ENCODE assay signal across 22 cellular contexts in genomic region chr12:46915861-46916260, GRCh38.
DNase-seq lines count a peak whose midpoint lies in the region; ATAC-seq and TF ChIP-seq lines count a peak whose summit lies in the region.
"Had no signal": no experiment of that assay in that cellular context is flagged by ENCODE, and none has a peak within 500 bp of the region (broad histone marks: within the 10 kb centered on the region; RNA-seq: fewer than 3 reads in every experiment).

No MANE protein-coding gene starts in this region.

- H3K36me3 ChIP-seq in SJSA1: peaks cover 7% of the 10 kb centered on the region; the same call in 1 of the 2 replicates
- H3K36me3 ChIP-seq in gastrocnemius medialis: no peaks in the 10 kb centered on the region
- H3K36me3 ChIP-seq: BE2C, right lobe of liver, WERI-Rb-1 had no signal

- no peaks in the 10 kb centered on the region for H3K27me3 ChIP-seq in SJSA1 (replicated peaks)
- H3K27me3 ChIP-seq in gastrocnemius medialis: no peaks in the 10 kb centered on the region
- H3K27me3 ChIP-seq: BE2C, body of pancreas, right lobe of liver had no signal

- TF ChIP-seq POLR2A in gastrocnemius medialis (IDR thresholded peaks at IDR 0.05): no peak

- ATAC-seq in gastrocnemius medialis (peak; percentile 12 to 24), GM21723 (IDR thresholded peaks at IDR 0.05; ENCODE audit: unreplicated experiment) (no peak), GM18868 (IDR thresholded peaks at IDR 0.05; ENCODE audit: unreplicated experiment) (no peak), HG03342 (IDR thresholded peaks at IDR 0.05; ENCODE audit: unreplicated experiment) (no peak)
- ATAC-seq: activated CD8-positive, alpha-beta T cell treated with anti-CD3 and anti-CD28 coated beads for 36 hours; activated T-cell treated with anti-CD3 and anti-CD28 coated beads, Interleukin-2, amount 50 U/mL, for 4 hours; body of pancreas; left colon; right lobe of liver; T-cell had no signal

- H3K27ac ChIP-seq in SJSA1: peak overlapping the region; percentile 78
- H3K27ac ChIP-seq in gastrocnemius medialis: peak overlapping the region; percentile 71 to 82 (median 76)
- H3K27ac ChIP-seq: body of pancreas, right lobe of liver, RWPE1, WERI-Rb-1 had no signal

- in situ Hi-C loops in gastrocnemius medialis (cut with MboI; ENCODE audit: low sequenced_read_pairs in 4 of 4): loop anchor here in 1 of 4 donors (10.0 kb wide), 1 partner anchor 81 kb away; no protein-coding TSS in a partner anchor

- intact Hi-C loops in gastrocnemius medialis (cut with DNase I; ENCODE audit: low total_unique reads): loop anchor here (1.0 to 5.0 kb wide), 2 partner anchors 19 to 144 kb away; no protein-coding TSS in a partner anchor

- H3K4me1 ChIP-seq in SJSA1 (replicated peaks): peaks cover 43% of the 10 kb centered on the region
- peaks cover 16 to 27% of the 10 kb centered on the region in 2 donors for H3K4me1 ChIP-seq in gastrocnemius medialis
- H3K4me1 ChIP-seq: BE2C, body of pancreas had no signal

- no peak for TF ChIP-seq CTCF in gastrocnemius medialis (IDR thresholded peaks at IDR 0.05 in 4 of 5, conservative IDR thresholded peaks at IDR 0.05 in 1 of 5)

- H3K4me3 ChIP-seq in SJSA1: no peak overlapping the region
- H3K4me3 ChIP-seq in gastrocnemius medialis: no peak overlapping the region
- H3K4me3 ChIP-seq: body of pancreas, right lobe of liver had no signal

- H3K9me3 ChIP-seq in SJSA1 (replicated peaks) (peaks cover 3% of the 10 kb centered on the region; the same call in 1 of the 2 replicates), gastrocnemius medialis (no peaks in the 10 kb centered on the region)
- H3K9me3 ChIP-seq: BE2C, body of pancreas, right lobe of liver had no signal

- DNase-seq in EH (ENCODE audit: low read depth) (peak; percentile 72), SJSA1 (ENCODE audit: low read depth in 1 of 2, low spot score in 2 of 2) (peak; percentile 99 to 100), fibroblast of the conjunctiva (ENCODE audit: low read depth) (peak; percentile 23), gastrocnemius medialis (no peak), cortex of kidney (lab: John Stamatoyannopoulos, UW) (no peak)
- DNase-seq: activated CD8-positive, alpha-beta T cell treated with anti-CD3 and anti-CD28 coated beads for 36 hours; activated T-cell treated with anti-CD3 and anti-CD28 coated beads, Interleukin-2, amount 50 U/mL, for 4 hours; BE2C; H7; KBM-7; left colon; NCI-H2171; nucleus accumbens; right lobe of liver; stimulated activated CD4-positive, alpha-beta T cell treated with anti-CD3 and anti-CD28 coated beads, Interleukin-2, amount 100 ng/mL, for 48 hours; T-cell; WERI-Rb-1 had no signal

Comparison
In these comparisons a context has a peak if more than half of its experiments do, and no peak if none do; other contexts are left out.
1. DNase-seq: peak in EH (single experiment), SJSA1 (2 of 2) and fibroblast of the conjunctiva (single experiment); none in gastrocnemius medialis (0 of 2) and cortex of kidney (single experiment).
2. ATAC-seq: peak in gastrocnemius medialis (2 of 2); none in GM21723 (single experiment), GM18868 (single experiment) and HG03342 (single experiment).